9 cellular contexts compared by ENCODE assay signal in the genomic region with DNA sequence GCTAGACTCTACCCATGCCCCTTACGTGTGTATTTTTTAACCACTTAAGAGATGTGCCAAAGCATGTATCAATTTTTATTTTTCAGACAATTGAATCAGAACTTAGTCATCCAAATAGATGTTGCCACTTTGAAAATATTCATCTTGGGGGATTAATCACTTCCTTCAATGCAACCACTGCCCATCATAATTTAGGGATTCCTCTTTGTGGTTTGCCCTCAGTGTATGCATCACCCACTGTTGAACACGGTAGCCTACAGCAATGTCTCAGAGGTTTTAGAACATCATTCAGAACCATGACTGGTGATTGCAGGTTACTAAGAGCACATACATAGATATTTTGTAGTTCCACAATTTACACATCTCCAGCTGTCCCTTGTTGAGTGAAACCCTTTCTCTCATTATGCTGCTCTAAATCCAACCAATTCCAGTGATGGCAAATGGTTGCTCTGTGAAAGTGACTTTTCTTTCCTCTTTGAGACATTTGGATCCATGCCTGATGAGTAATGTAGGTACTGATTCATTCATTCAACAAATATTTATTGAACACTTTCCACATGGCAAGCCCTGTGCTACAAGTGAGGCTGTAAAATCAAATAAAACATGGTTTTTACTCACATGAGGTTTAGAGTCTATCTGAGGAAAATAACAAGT.
DNase-seq lines count a peak whose midpoint lies in the region; ATAC-seq and TF ChIP-seq lines count a peak whose summit lies in the region.
"Had no signal": no experiment of that assay in that cellular context is flagged by ENCODE, and none has a peak within 500 bp of the region (broad histone marks: within the 10 kb centered on the region; RNA-seq: fewer than 3 reads in every experiment).

No MANE protein-coding gene starts in this region.

- CTCF ChIA-PET in AG04449 (lab: Yijun Ruan, JAX): no interaction called here
- CTCF ChIA-PET in A673 (lab: Charles Lee): no interaction called here

- H3K4me3 ChIP-seq in AG04449 (ENCODE audit: low read depth, low read length) (no peak overlapping the region), HFF-Myc (replicated peaks; ENCODE audit: low read depth, low read length) (no peak overlapping the region), ascending aorta (no peak overlapping the region), left lung (no peak overlapping the region), A673 (ENCODE audit: low read depth, low read length, poor library complexity, severe bottlenecking) (no peak overlapping the region), Peyer's patch (no peak overlapping the region)

- H3K4me1 ChIP-seq in ascending aorta: peaks cover 0 to 19% of the 10 kb centered on the region in 2 donors
- H3K4me1 ChIP-seq in left lung: peaks cover 0 to 10% of the 10 kb centered on the region in 2 donors
- H3K4me1 ChIP-seq in A673 (ENCODE audit: insufficient read depth, low read length, poor library complexity, severe bottlenecking): no peaks in the 10 kb centered on the region
- H3K4me1 ChIP-seq in Peyer's patch: no peaks in the 10 kb centered on the region

- POLR2A ChIA-PET in AG04449 (lab: Yijun Ruan, JAX) (no interaction called here), A673 (lab: Charles Lee; ENCODE audit: low non-redundant PET) (no interaction called here)

- TF ChIP-seq CTCF in AG04449 (IDR thresholded peaks at IDR 0.05; ENCODE audit: insufficient read depth, low read length, missing control alignments) (no peak), HFF-Myc (IDR thresholded peaks at IDR 0.05; ENCODE audit: low read depth, low read length, missing control alignments) (no peak), ascending aorta (IDR thresholded peaks at IDR 0.05) (no peak), left lung (IDR thresholded peaks at IDR 0.05) (no peak), A673 (conservative IDR thresholded peaks at IDR 0.05; ENCODE audit: low read depth, low read length) (no peak), Peyer's patch (IDR thresholded peaks at IDR 0.05) (no peak)

- no peaks in the 10 kb centered on the region for H3K36me3 ChIP-seq in ascending aorta
- no peaks in the 10 kb centered on the region for H3K36me3 ChIP-seq in left lung
- no peaks in the 10 kb centered on the region for H3K36me3 ChIP-seq in A673 (ENCODE audit: insufficient read depth, low read length, poor library complexity, severe bottlenecking)
- H3K36me3 ChIP-seq in Peyer's patch: no peaks in the 10 kb centered on the region

- H3K9me3 ChIP-seq in ascending aorta: no peaks in the 10 kb centered on the region
- H3K9me3 ChIP-seq in left lung: no peaks in the 10 kb centered on the region
- H3K9me3 ChIP-seq in A673 (ENCODE audit: low read depth, low read length, poor library complexity, severe bottlenecking): no peaks in the 10 kb centered on the region
- no peaks in the 10 kb centered on the region for H3K9me3 ChIP-seq in Peyer's patch

- ATAC-seq in left lung: peak; percentile 28
- ATAC-seq in GM21723 (IDR thresholded peaks at IDR 0.05; ENCODE audit: unreplicated experiment): no peak

- TF ChIP-seq POLR2A in Peyer's patch (IDR thresholded peaks at IDR 0.05): no peak

- DNase-seq in AG04449 (ENCODE audit: low read depth, low spot score): peak; percentile 76
- DNase-seq in HFF-Myc (ENCODE audit: extremely low read depth, low read depth): peak; percentile 75
- DNase-seq in ascending aorta (ENCODE audit: low spot score in 2 of 2): peak in 1 of 2 donors; percentile 52
- DNase-seq in left lung: no peak
- DNase-seq in A673 (ENCODE audit: low spot score): no peak
- no peak for DNase-seq in stimulated activated CD4-positive, alpha-beta T cell treated with anti-CD3 and anti-CD28 coated beads, Interleukin-4, amount 100 ng/mL, for 4 hours
- DNase-seq in Peyer's patch: no peak

- H3K27ac ChIP-seq in ascending aorta: peak overlapping the region; percentile 44 to 64
- peak overlapping the region in 1 of 2 donors; percentile 39 for H3K27ac ChIP-seq in left lung
- H3K27ac ChIP-seq in A673 (ENCODE audit: low read depth, low read length, poor library complexity, severe bottlenecking): no peak overlapping the region
- H3K27ac ChIP-seq in Peyer's patch: peak overlapping the region in 2 of 4 donors; percentile 17 to 55
- H3K27ac ChIP-seq: KMS-11 had no signal

- intact Hi-C loops in ascending aorta (cut with DNase I): no loop called here
- intact Hi-C loops in left lung (cut with DNase I): no loop called here
- intact Hi-C loops in A673 (cut with micrococcal nuclease; ENCODE audit: unreplicated experiment): no loop called here

- BruUV-seq in A673 (replicated peaks; lab: Mats Ljungman, UMichigan): no TSS peak

- H3K27me3 ChIP-seq in ascending aorta (no peaks in the 10 kb centered on the region), left lung (no peaks in the 10 kb centered on the region), A673 (replicated peaks; ENCODE audit: insufficient read depth, low read depth, low read length, poor library complexity) (no peaks in the 10 kb centered on the region), Peyer's patch (no peaks in the 10 kb centered on the region)

Comparison
In these comparisons a context has a peak if more than half of its experiments do, and no peak if none do; other contexts are left out.
1. DNase-seq: peak in AG04449 (single experiment) and HFF-Myc (single experiment); none in left lung (0 of 2), A673 (single experiment), stimulated activated CD4-positive, alpha-beta T cell treated with anti-CD3 and anti-CD28 coated beads, Interleukin-4, amount 100 ng/mL, for 4 hours (0 of 2) and Peyer's patch (0 of 3).